ENCODE assay signal across 10 cellular contexts in genomic region chr9:129145841-129146292, GRCh38. TPM values are rescaled to one million over a fixed set of nuclear protein-coding genes. Genes with fewer than 3 reads are reported as not detected.
DNase-seq lines count a peak whose midpoint lies in the region; ATAC-seq, FAIRE-seq and TF ChIP-seq lines count a peak whose summit lies in the region.
"Had no signal": no experiment of that assay in that cellular context is flagged by ENCODE, and none has a peak within 500 bp of the region (broad histone marks: within the 10 kb centered on the region; RNA-seq: fewer than 3 reads in every experiment).

No MANE protein-coding gene starts in this region.

- peaks cover 52% of the 10 kb centered on the region for H3K4me1 ChIP-seq in A549

- peak overlapping the region; percentile 42 for H3K4me2 ChIP-seq in A549

- H3K27ac Mint-ChIP-seq in neural crest cell (ENCODE audit: unreplicated experiment), result peak overlapping the region; percentile 96

- no peaks in the 10 kb centered on the region for H3K27me3 Mint-ChIP-seq in neural crest cell (ENCODE audit: low read depth)

- DNase-seq in A549 (ENCODE audit: low read depth in 1 of 2, low spot score in 1 of 2), result no peak
- DNase-seq in RCC 7860 (ENCODE audit: low spot score), result peak; percentile 89
- DNase-seq in fibroblast of the aortic adventitia (ENCODE audit: low read depth), result peak; percentile 97
- DNase-seq in neural crest cell (ENCODE audit: low read depth, low spot score), result no peak
- no peak for DNase-seq in activated effector memory CD4-positive, alpha-beta T cell treated with anti-CD3 and anti-CD28 coated beads, Interleukin-2, amount 50 U/mL, for 16 hours
- no peak for DNase-seq in WERI-Rb-1
- DNase-seq: NCI-H2081 had no signal

- POLR2A ChIA-PET in A549 (lab: Yijun Ruan, JAX), result interaction anchor here (1.2 kb wide), 1 partner anchor 474 kb away, joined by 3 read pairs; no protein-coding TSS in a partner anchor

- CTCF ChIA-PET in A549 (lab: Yijun Ruan, JAX), result interaction anchor here (0.7 to 28.1 kb wide), 6 partner anchors 18 to 595 kb away, joined by 3 to 1029 read pairs (median 462); partner anchors contain the start of genes ASB6, C9orf50, IER5L and NTMT1

- peaks cover 40% of the 10 kb centered on the region for H3K36me3 ChIP-seq in WERI-Rb-1

- ATAC-seq in A549 (peak in 1 of 2 experiments; percentile 10; a peak in 1 of 6 replicates), GM18519 (IDR thresholded peaks at IDR 0.05; ENCODE audit: low FRiP score, unreplicated experiment) (no peak), HG02571 (IDR thresholded peaks at IDR 0.05; ENCODE audit: unreplicated experiment) (no peak)

- peaks cover 58% of the 10 kb centered on the region for H3K4me1 Mint-ChIP-seq in neural crest cell

- H3K36me3 Mint-ChIP-seq in neural crest cell (ENCODE audit: low read depth), result peaks cover 5% of the 10 kb centered on the region

- no peaks in the 10 kb centered on the region for H3K9me3 Mint-ChIP-seq in neural crest cell

- H3K27ac ChIP-seq in A549 (peak overlapping the region; percentile 43 to 82; a peak in 5 of 6 replicates), WERI-Rb-1 (no peak overlapping the region)
- H3K27ac ChIP-seq: C4-2B had no signal

- TF ChIP-seq POLR2A in A549 (IDR thresholded peaks at IDR 0.05; ENCODE audit: low read length), result no peak

- FAIRE-seq in A549 (lab: Jason Lieb, UNC) (no peak), RCC 7860 (lab: Jason Lieb, UNC) (peak; percentile 73)

- no peaks in the 10 kb centered on the region for H3K27me3 ChIP-seq in WERI-Rb-1 (ENCODE audit: insufficient read depth, low read depth, severe bottlenecking)

- no peaks in the 10 kb centered on the region for H3K9me3 ChIP-seq in A549
- H3K9me3 ChIP-seq in WERI-Rb-1 (ENCODE audit: severe bottlenecking), result no peaks in the 10 kb centered on the region

- H3K4me3 ChIP-seq in A549 (no peak overlapping the region), fibroblast of the aortic adventitia (ENCODE audit: low read depth, low read length) (no peak overlapping the region), WERI-Rb-1 (ENCODE audit: low read depth, low read length) (no peak overlapping the region)

- H3K4me3 Mint-ChIP-seq in neural crest cell, result peak overlapping the region; percentile 77

- no peak for TF ChIP-seq RAD21 in A549 (conservative IDR thresholded peaks at IDR 0.05 in 1 of 2, IDR thresholded peaks at IDR 0.05 in 1 of 2)

- WGBS in A549 (ENCODE audit: missing lambda C conversion rate), result 80% methylated on average over 6 of the region's 7 CpGs

- TF ChIP-seq EP300 in A549 (IDR thresholded peaks at IDR 0.05), result no peak

- TF ChIP-seq CTCF in A549 (IDR thresholded peaks at IDR 0.05) (no peak), fibroblast of the aortic adventitia (IDR thresholded peaks at IDR 0.05; ENCODE audit: insufficient read depth, low read length) (peak; percentile 38), neural crest cell (conservative IDR thresholded peaks at IDR 0.05) (no peak), WERI-Rb-1 (IDR thresholded peaks at IDR 0.05; ENCODE audit: low read depth, low read length) (no peak)

TF ChIP-seq in A549, 52 proteins besides CTCF, POLR2A, EP300 and RAD21:
- TF ChIP-seq SREBF2 (IDR thresholded peaks at IDR 0.05) (no peak), CBX8 (IDR thresholded peaks at IDR 0.05) (no peak), HES2 (IDR thresholded peaks at IDR 0.05) (no peak), HOXB13 (CRISPR knock-in tag; IDR thresholded peaks at IDR 0.05; ENCODE audit: low read depth) (no peak), CHD2 (IDR thresholded peaks at IDR 0.05; ENCODE audit: low read length, partially characterized antibody) (no peak), KDM1A (IDR thresholded peaks at IDR 0.05; ENCODE audit: low read depth) (no peak), HEYL (CRISPR knock-in tag; IDR thresholded peaks at IDR 0.05) (no peak), KDM5A (IDR thresholded peaks at IDR 0.05) (no peak), EHMT2 (IDR thresholded peaks at IDR 0.05; ENCODE audit: low read depth) (no peak), RFX5 (IDR thresholded peaks at IDR 0.05) (no peak), BHLHE40 (IDR thresholded peaks at IDR 0.05; ENCODE audit: low read depth, low read length) (no peak), FOXS1 (CRISPR knock-in tag; IDR thresholded peaks at IDR 0.05) (no peak), NPAS2 (CRISPR knock-in tag; IDR thresholded peaks at IDR 0.05; ENCODE audit: borderline replicate concordance) (no peak), GATA3 (IDR thresholded peaks at IDR 0.05; ENCODE audit: borderline replicate concordance) (no peak)

RNA-seq across cellular contexts. Expression of gene IER5L, which starts 32.2 kb away (rescaled TPM):
- polyA plus RNA-seq in A549 (2011; rRNA removed), result 16.8 and 25.1 TPM in 2 replicates
- polyA plus RNA-seq in A549 (2012; cell fraction: cytosol; rRNA removed), result 51.4 and 90.0 TPM in 2 replicates
- 63.3 and 123 TPM in 2 replicates for polyA plus RNA-seq in A549 (2012; cell fraction: nucleus; rRNA removed)
- polyA plus RNA-seq in A549 (2017; fragmentation: RNase III; extraction: RNeasy Plus Mini Kit Qiagen cat#74134 plus additional on column Dnase treatment), result 47.9 to 67.5 TPM (median 54.9 TPM) in 3 replicates
- 18.1 and 21.3 TPM in 2 replicates for polyA minus RNA-seq in A549 (2011; rRNA and poly(A)+ RNA removed)
- 28.0 and 42.0 TPM in 2 replicates for total RNA-seq in fibroblast of the aortic adventitia (ENCODE audit: low replicate concordance)
- total RNA-seq in neural crest cell, result 19.1 and 19.9 TPM in 2 replicates

RNA-seq across cellular contexts. Expression of gene PTPA, which starts 34.7 kb away (rescaled TPM):
- polyA plus RNA-seq in A549 (2011; rRNA removed), result 140 and 149 TPM in 2 replicates
- polyA plus RNA-seq in A549 (2012; cell fraction: cytosol; rRNA removed), result 95.3 and 125 TPM in 2 replicates
- 109 and 124 TPM in 2 replicates for polyA plus RNA-seq in A549 (2012; cell fraction: nucleus; rRNA removed)
- 140 to 167 TPM (median 161 TPM) in 3 replicates for polyA plus RNA-seq in A549 (2017; fragmentation: RNase III; extraction: RNeasy Plus Mini Kit Qiagen cat#74134 plus additional on column Dnase treatment)
- 150 and 168 TPM in 2 replicates for polyA minus RNA-seq in A549 (2011; rRNA and poly(A)+ RNA removed)
- 48.2 and 91.5 TPM in 2 replicates for total RNA-seq in fibroblast of the aortic adventitia (ENCODE audit: low replicate concordance)
- total RNA-seq in neural crest cell, result 136 and 144 TPM in 2 replicates

RNA-seq across cellular contexts. Expression of gene CRAT, which starts 35.3 kb away (rescaled TPM):
- polyA plus RNA-seq in A549 (2011; rRNA removed) (20.5 and 20.8 TPM in 2 replicates), A549 (2017; fragmentation: RNase III; extraction: RNeasy Plus Mini Kit Qiagen cat#74134 plus additional on column Dnase treatment) (22.7 to 26.2 TPM (median 26.0 TPM) in 3 replicates)
- polyA plus RNA-seq in A549 (2012; cell fraction: cytosol; rRNA removed), result 25.2 and 33.6 TPM in 2 replicates
- 37.5 and 53.0 TPM in 2 replicates for polyA plus RNA-seq in A549 (2012; cell fraction: nucleus; rRNA removed)
- 26.6 and 34.0 TPM in 2 replicates for polyA minus RNA-seq in A549 (2011; rRNA and poly(A)+ RNA removed)
- total RNA-seq in fibroblast of the aortic adventitia (ENCODE audit: low replicate concordance) (21.3 and 66.0 TPM in 2 replicates), neural crest cell (24.9 and 26.0 TPM in 2 replicates)

Comparison
In these comparisons a context has a peak if more than half of its experiments do, and no peak if none do; other contexts are left out.
1. DNase-seq: peak in RCC 7860 (single experiment) and fibroblast of the aortic adventitia (single experiment); none in A549 (0 of 2), neural crest cell (single experiment), activated effector memory CD4-positive, alpha-beta T cell treated with anti-CD3 and anti-CD28 coated beads, Interleukin-2, amount 50 U/mL, for 16 hours (single experiment) and WERI-Rb-1 (single experiment).